ENCODE assay signal across 22 cellular contexts in genomic region chr21:33834801-33835500, GRCh38.
DNase-seq lines count a peak whose midpoint lies in the region; ATAC-seq, FAIRE-seq and TF ChIP-seq lines count a peak whose summit lies in the region.
"Had no signal": no experiment of that assay in that cellular context is flagged by ENCODE, and none has a peak within 500 bp of the region (broad histone marks: within the 10 kb centered on the region; RNA-seq: fewer than 3 reads in every experiment).

No MANE protein-coding gene starts in this region.

- no peak for ATAC-seq in GM21528 (IDR thresholded peaks at IDR 0.05; ENCODE audit: low FRiP score, unreplicated experiment)
- ATAC-seq in HG02798 (IDR thresholded peaks at IDR 0.05; ENCODE audit: poor library complexity, unreplicated experiment) = no peak
- ATAC-seq in activated naive CD4-positive, alpha-beta T cell treated with anti-CD3 and anti-CD28 coated beads, Interleukin-2, amount 50 U/mL, for 72 hours = no peak
- ATAC-seq: A549, HCT116, Panc1 had no signal

- peaks cover 8% of the 10 kb centered on the region for H3K4me1 Mint-ChIP-seq in brain

- peak overlapping the region in 3 of 5 experiments; percentile 30 to 75 (median 65) for H3K27ac Mint-ChIP-seq in brain
- H3K27ac Mint-ChIP-seq in activated naive CD4-positive, alpha-beta T cell treated with anti-CD3 and anti-CD28 coated beads, Interleukin-2, amount 50 U/mL, for 72 hours = no peak overlapping the region
- H3K27ac Mint-ChIP-seq: CD4-positive, alpha-beta T cell had no signal

- H3K36me3 ChIP-seq in SJCRH30 = peaks cover 7% of the 10 kb centered on the region
- peaks cover 98% of the 10 kb centered on the region for H3K36me3 ChIP-seq in mesodermal cell (ENCODE audit: control insufficient read depth, insufficient read depth, low read length)
- peaks cover 30% of the 10 kb centered on the region for H3K36me3 ChIP-seq in osteoblast (ENCODE audit: insufficient read depth, low read length)

- peaks cover 83% of the 10 kb centered on the region for H3K36me3 Mint-ChIP-seq in brain
- peaks cover 0 to 2% of the 10 kb centered on the region in 2 donors for H3K36me3 Mint-ChIP-seq in activated naive CD4-positive, alpha-beta T cell treated with anti-CD3 and anti-CD28 coated beads, Interleukin-2, amount 50 U/mL, for 72 hours

- H3K27me3 Mint-ChIP-seq in brain = peaks cover 3% of the 10 kb centered on the region
- H3K27me3 Mint-ChIP-seq: CD4-positive, alpha-beta T cell had no signal

- H4K20me1 ChIP-seq in osteoblast (ENCODE audit: insufficient read depth, low read length) = peaks cover 5% of the 10 kb centered on the region

- H3K4me2 ChIP-seq in osteoblast (ENCODE audit: insufficient read depth, low read length) = peak overlapping the region; percentile 7
- H3K4me2 ChIP-seq: A549 had no signal

- no peak for FAIRE-seq in H54 (lab: Jason Lieb, UNC)
- FAIRE-seq: A549 had no signal

- no peaks in the 10 kb centered on the region for H3K9me3 Mint-ChIP-seq in brain
- peaks cover 0 to 1% of the 10 kb centered on the region in 2 donors for H3K9me3 Mint-ChIP-seq in activated naive CD4-positive, alpha-beta T cell treated with anti-CD3 and anti-CD28 coated beads, Interleukin-2, amount 50 U/mL, for 72 hours
- H3K9me3 Mint-ChIP-seq: CD4-positive, alpha-beta T cell had no signal

- peak overlapping the region; percentile 76 for H3K27ac ChIP-seq in SJCRH30
- peak overlapping the region; percentile 46 for H3K27ac ChIP-seq in mesodermal cell (ENCODE audit: low read depth, low read length, severe bottlenecking)
- H3K27ac ChIP-seq in osteoblast (ENCODE audit: low read depth, low read length) = no peak overlapping the region
- H3K27ac ChIP-seq: A549 had no signal

- H3K4me3 ChIP-seq in SJCRH30 (no peak overlapping the region), mesodermal cell (ENCODE audit: extremely low read depth, insufficient read depth, low read length, poor library complexity, severe bottlenecking) (no peak overlapping the region), osteoblast (ENCODE audit: insufficient read depth, low read length) (no peak overlapping the region)
- H3K4me3 ChIP-seq: A549, MG63 had no signal

- TF ChIP-seq CTCF in brain (conservative IDR thresholded peaks at IDR 0.05) (no peak), osteoblast (IDR thresholded peaks at IDR 0.05; ENCODE audit: extremely low read depth, low read depth, low read length) (no peak)

- no peak overlapping the region for H3K4me3 Mint-ChIP-seq in brain
- H3K4me3 Mint-ChIP-seq: CD4-positive, alpha-beta T cell had no signal

- WGBS in mesodermal cell (ENCODE audit: insufficient coverage in 2 of 2), 2 experiments = 70 to 79% methylated on average over 2 of the region's 5 CpGs

- H3K4me1 ChIP-seq in SJCRH30 (peaks cover 24% of the 10 kb centered on the region), mesodermal cell (ENCODE audit: control insufficient read depth, insufficient read depth, low read length, poor library complexity, severe bottlenecking) (no peaks in the 10 kb centered on the region), osteoblast (ENCODE audit: insufficient read depth, low read length) (peaks cover 8% of the 10 kb centered on the region)
- H3K4me1 ChIP-seq: A549, Caco-2 had no signal

- TF ChIP-seq POLR2A in H54 (IDR thresholded peaks at IDR 0.05; ENCODE audit: low read depth, low read length) = no peak

- H3K79me2 ChIP-seq in osteoblast (ENCODE audit: insufficient read depth, low read length) = no peaks in the 10 kb centered on the region

- H3K27me3 ChIP-seq in SJCRH30 = no peaks in the 10 kb centered on the region
- H3K27me3 ChIP-seq in osteoblast (ENCODE audit: insufficient read depth, low read length) = no peaks in the 10 kb centered on the region
- H3K27me3 ChIP-seq: MG63 had no signal

- H2AFZ ChIP-seq in osteoblast (ENCODE audit: low read length) = no peak overlapping the region

- no peaks in the 10 kb centered on the region for H3K9me3 ChIP-seq in SJCRH30 (replicated peaks)
- no peaks in the 10 kb centered on the region for H3K9me3 ChIP-seq in mesodermal cell (ENCODE audit: control insufficient read depth, low read length)
- H3K9me3 ChIP-seq in osteoblast (ENCODE audit: low read depth, low read length) = no peaks in the 10 kb centered on the region
- H3K9me3 ChIP-seq: A549, Caco-2, MG63 had no signal

- DNase-seq in SJCRH30 = peak; percentile 77 to 84
- no peak for DNase-seq in osteoblast (ENCODE audit: insufficient read length, low spot score, missing footprints)
- DNase-seq in H54 (ENCODE audit: insufficient read length, low spot score) = no peak
- no peak for DNase-seq in activated naive CD4-positive, alpha-beta T cell treated with anti-CD3 and anti-CD28 coated beads, Interleukin-2, amount 50 U/mL, for 72 hours (ENCODE audit: low spot score in 2 of 2)
- DNase-seq: Caco-2; CD4-positive, alpha-beta T cell; DMS153; GDM1; Kasumi-1; MG63; NCI-H1092 treated with DMSO at 0.1 percent for 48 hours; NCI-H2081; NCI-H2171 treated with DMSO at 0.1 percent for 48 hours; NCI-H446 treated with DMSO at 0.1 percent for 48 hours; NCI-H69 had no signal

Comparison
In these comparisons a context has a peak if more than half of its experiments do, and no peak if none do; other contexts are left out.
1. DNase-seq: peak in SJCRH30 (2 of 2); none in osteoblast (single experiment), H54 (single experiment) and activated naive CD4-positive, alpha-beta T cell treated with anti-CD3 and anti-CD28 coated beads, Interleukin-2, amount 50 U/mL, for 72 hours (0 of 2).
2. H3K27ac Mint-ChIP-seq: peak in brain (3 of 5); none in activated naive CD4-positive, alpha-beta T cell treated with anti-CD3 and anti-CD28 coated beads, Interleukin-2, amount 50 U/mL, for 72 hours (0 of 2).